In genomic region chr19:2774953-2775555, GRCh38 we compare ENCODE assay signal across 9 cellular contexts. TPM values are rescaled to one million over a fixed set of nuclear protein-coding genes. Genes with fewer than 3 reads are reported as not detected.
DNase-seq lines count a peak whose midpoint lies in the region; ATAC-seq and TF ChIP-seq lines count a peak whose summit lies in the region.
"Had no signal": no experiment of that assay in that cellular context is flagged by ENCODE, and none has a peak within 500 bp of the region (broad histone marks: within the 10 kb centered on the region; RNA-seq: fewer than 3 reads in every experiment).

No MANE protein-coding gene starts in this region.

- H3K9me3 ChIP-seq in H9 (ENCODE audit: control insufficient read depth, low read depth, low read length) (no peaks in the 10 kb centered on the region), right atrium auricular region (no peaks in the 10 kb centered on the region), sigmoid colon (no peaks in the 10 kb centered on the region)

- H3K23me2 ChIP-seq in H9 (ENCODE audit: insufficient read length, low read depth, low read length, poor library complexity, severe bottlenecking), result no peaks in the 10 kb centered on the region

- no peak overlapping the region for H4K8ac ChIP-seq in H9 (replicated peaks; ENCODE audit: insufficient read length, low read depth, low read length)

- H3K79me2 ChIP-seq in H9 (ENCODE audit: insufficient read depth, low read length), result peaks cover 76% of the 10 kb centered on the region

- TF ChIP-seq POLR2A in sigmoid colon (IDR thresholded peaks at IDR 0.05), result no peak

- ATAC-seq in activated naive CD4-positive, alpha-beta T cell treated with anti-CD3 and anti-CD28 coated beads, Interleukin-2, amount 50 U/mL, for 72 hours, result no peak

- no peak for TF ChIP-seq EP300 in sigmoid colon (IDR thresholded peaks at IDR 0.05)

- no peak overlapping the region for H3K9ac ChIP-seq in H9 (ENCODE audit: extremely low read depth, insufficient read length, low read length)

- H4K20me1 ChIP-seq in H9 (ENCODE audit: control insufficient read depth, insufficient read depth, insufficient read length), result no peaks in the 10 kb centered on the region

- H2AFZ ChIP-seq in H9 (ENCODE audit: low read length), result no peak overlapping the region

- no peaks in the 10 kb centered on the region for H3K27me3 Mint-ChIP-seq in H9 (ENCODE audit: low read depth)

- no peak overlapping the region for H3K4me2 ChIP-seq in H9 (ENCODE audit: insufficient read depth, insufficient read length, low read length)

- H3K4me1 Mint-ChIP-seq in H9, result no peaks in the 10 kb centered on the region; a peak in 1 of 4 replicates

- no peak overlapping the region for H3K18ac ChIP-seq in H9 (ENCODE audit: insufficient read length, low read depth, low read length)

- no peaks in the 10 kb centered on the region for H3K9me3 Mint-ChIP-seq in H9
- H3K9me3 Mint-ChIP-seq in activated naive CD4-positive, alpha-beta T cell treated with anti-CD3 and anti-CD28 coated beads, Interleukin-2, amount 50 U/mL, for 72 hours, result no peaks in the 10 kb centered on the region

- H3K27ac Mint-ChIP-seq in H9, result peak overlapping the region; percentile 9 to 69 (median 38); a peak in 2 of 7 replicates
- peak overlapping the region; percentile 86 to 97 for H3K27ac Mint-ChIP-seq in activated naive CD4-positive, alpha-beta T cell treated with anti-CD3 and anti-CD28 coated beads, Interleukin-2, amount 50 U/mL, for 72 hours

- H3K4me3 ChIP-seq in right atrium auricular region, result peak overlapping the region in 1 of 2 donors; percentile 39
- no peak overlapping the region for H3K4me3 ChIP-seq in sigmoid colon

- H3K79me1 ChIP-seq in H9 (ENCODE audit: insufficient read depth, low read depth, low read length, poor library complexity, severe bottlenecking), result peaks cover 13% of the 10 kb centered on the region

- DNase-seq in H9 (no peak), right atrium auricular region (ENCODE audit: low spot score) (peak; percentile 66), sigmoid colon (no peak), NCI-H226 (no peak), NCI-H2081 treated with DMSO at 0.1 percent for 48 hours (lab: John Stamatoyannopoulos, UW) (no peak), activated gamma-delta T cell treated with Interleukin-2 at 50 U/mL for 16 hours (no peak)
- no peak for DNase-seq in activated naive CD4-positive, alpha-beta T cell treated with anti-CD3 and anti-CD28 coated beads, Interleukin-2, amount 50 U/mL, for 72 hours (ENCODE audit: low spot score in 2 of 2)
- DNase-seq in effector CD8-positive, alpha-beta T cell (lab: John Stamatoyannopoulos, UW), result no peak
- DNase-seq: midbrain had no signal

- no peaks in the 10 kb centered on the region for H3K4me1 ChIP-seq in H9 (ENCODE audit: insufficient read depth, low read length)
- peaks cover 0 to 65% of the 10 kb centered on the region in 2 donors for H3K4me1 ChIP-seq in right atrium auricular region
- H3K4me1 ChIP-seq in sigmoid colon, result peaks cover 0 to 61% (median 47%) of the 10 kb centered on the region in 4 donors

- H2AK5ac ChIP-seq in H9 (ENCODE audit: insufficient read length, low read length), result no peak overlapping the region

- H3K36me3 Mint-ChIP-seq in H9 (ENCODE audit: insufficient read depth in 1 of 3, low read depth in 3 of 3), result peaks cover 5 to 21% (median 17%) of the 10 kb centered on the region in 3 experiments; a peak in 6 of 7 replicates
- peaks cover 0 to 18% of the 10 kb centered on the region in 2 donors for H3K36me3 Mint-ChIP-seq in activated naive CD4-positive, alpha-beta T cell treated with anti-CD3 and anti-CD28 coated beads, Interleukin-2, amount 50 U/mL, for 72 hours

- no peak overlapping the region for H3K4ac ChIP-seq in H9 (ENCODE audit: low read depth, low read length)

- H2BK5ac ChIP-seq in H9 (ENCODE audit: insufficient read length, low read length), result no peak overlapping the region

- H4K91ac ChIP-seq in H9 (ENCODE audit: insufficient read length, low read depth, low read length), result no peak overlapping the region

- no peak overlapping the region for H3K23ac ChIP-seq in H9 (ENCODE audit: insufficient read length, low read depth, low read length)

- no peaks in the 10 kb centered on the region for H3K27me3 ChIP-seq in H9 (ENCODE audit: insufficient read depth, low read length)
- no peaks in the 10 kb centered on the region for H3K27me3 ChIP-seq in right atrium auricular region
- no peaks in the 10 kb centered on the region for H3K27me3 ChIP-seq in sigmoid colon

- no peak overlapping the region for H3K56ac ChIP-seq in H9 (ENCODE audit: insufficient read length, low read depth, low read length)

- H3K14ac ChIP-seq in H9 (ENCODE audit: insufficient read depth, low read length), result no peak overlapping the region

- H3K27ac ChIP-seq in H9 (ENCODE audit: insufficient read length, low read depth, low read length), result no peak overlapping the region
- peak overlapping the region; percentile 58 to 83 for H3K27ac ChIP-seq in right atrium auricular region
- H3K27ac ChIP-seq in sigmoid colon, result peak overlapping the region; percentile 48 to 70 (median 55)

- H2BK20ac ChIP-seq in H9 (ENCODE audit: low read depth, low read length, poor library complexity, severe bottlenecking), result no peak overlapping the region

- TF ChIP-seq CTCF in H9 (conservative IDR thresholded peaks at IDR 0.05), result no peak
- no peak for TF ChIP-seq CTCF in right atrium auricular region (IDR thresholded peaks at IDR 0.05)
- no peak for TF ChIP-seq CTCF in sigmoid colon (IDR thresholded peaks at IDR 0.05)

- no peak overlapping the region for H2BK12ac ChIP-seq in H9 (ENCODE audit: insufficient read length, low read depth, low read length)

- WGBS in H9 (ENCODE audit: extremely low coverage, insufficient read length, low lambda C conversion rate), result no CpG with 5 or more reads among the region's 24 CpGs
- WGBS in sigmoid colon, 2 donors, result 85 to 88% methylated on average over 24 of the region's 24 CpGs

- H3K4me3 Mint-ChIP-seq in H9, result no peak overlapping the region

- H3T11ph ChIP-seq in H9 (ENCODE audit: low read length), result no peak overlapping the region

- intact Hi-C loops in sigmoid colon (cut with DNase I), result no loop called here

- H4K5ac ChIP-seq in H9 (ENCODE audit: insufficient read length, low read depth, low read length), result no peak overlapping the region

- H2BK120ac ChIP-seq in H9 (ENCODE audit: low read depth, low read length, poor library complexity, severe bottlenecking), result no peak overlapping the region

- no peak overlapping the region for H2BK15ac ChIP-seq in H9 (ENCODE audit: low read depth, low read length)

- H3K36me3 ChIP-seq in right atrium auricular region (no peaks in the 10 kb centered on the region), sigmoid colon (no peaks in the 10 kb centered on the region)

RNA-seq across cellular contexts. Expression of gene SGTA, which starts 8.0 kb away (rescaled TPM):
- total RNA-seq in H9 (2021) (102 TPM in 2 replicates), right atrium auricular region (10 to 100 TPM; 52.3 to 60.9 TPM), sigmoid colon (10 to 100 TPM; 42.5 to 48.1 (median 45.2) TPM)
- total RNA-seq in activated naive CD4-positive, alpha-beta T cell treated with anti-CD3 and anti-CD28 coated beads, Interleukin-2, amount 50 U/mL, for 72 hours, result 10 to 100 TPM; 48.7 to 54.4 TPM
- polyA plus RNA-seq in sigmoid colon, result 10 to 100 TPM; 51.1 to 80.7 (median 55.0) TPM

RNA-seq across cellular contexts. Expression of gene THOP1, which starts 10.2 kb away (rescaled TPM):
- total RNA-seq in H9 (2021) (150 and 153 TPM in 2 replicates), right atrium auricular region (10 to 100 TPM; 33.9 to 45.8 TPM), sigmoid colon (10 to 100 TPM; 23.2 to 61.8 (median 33.9) TPM)
- 100 to 1,000 TPM in 1 of 2 donors, 10 to 100 TPM in 1; 40.5 to 145 TPM for total RNA-seq in activated naive CD4-positive, alpha-beta T cell treated with anti-CD3 and anti-CD28 coated beads, Interleukin-2, amount 50 U/mL, for 72 hours
- polyA plus RNA-seq in sigmoid colon, result 10 to 100 TPM; 30.0 to 97.0 (median 51.1) TPM

RNA-seq across cellular contexts. Expression of gene SLC39A3, which starts 35.2 kb away (rescaled TPM):
- total RNA-seq in H9 (2021) (32.4 and 33.8 TPM in 2 replicates), right atrium auricular region (10 to 100 TPM; 22.9 to 38.0 TPM), sigmoid colon (10 to 100 TPM; 15.5 to 21.7 (median 17.5) TPM)
- 10 to 100 TPM; 24.8 to 27.3 TPM for total RNA-seq in activated naive CD4-positive, alpha-beta T cell treated with anti-CD3 and anti-CD28 coated beads, Interleukin-2, amount 50 U/mL, for 72 hours
- polyA plus RNA-seq in sigmoid colon, result 10 to 100 TPM in 1 of 3 donors, 1 to 10 TPM in 2; 7.2 to 35.4 (median 7.4) TPM

RNA-seq across cellular contexts. Expression of gene ZNF554, which starts 44.6 kb away (rescaled TPM):
- total RNA-seq in H9 (2021), result 5.9 and 6.6 TPM in 2 replicates
- total RNA-seq in activated naive CD4-positive, alpha-beta T cell treated with anti-CD3 and anti-CD28 coated beads, Interleukin-2, amount 50 U/mL, for 72 hours, result 1 to 10 TPM in 1 of 2 donors, under 1 TPM in 1; 0.77 to 1.8 TPM
- 1 to 10 TPM; 3.5 to 6.0 TPM for total RNA-seq in right atrium auricular region
- 1 to 10 TPM; 3.3 to 8.1 (median 4.2) TPM for total RNA-seq in sigmoid colon
- polyA plus RNA-seq in sigmoid colon, result 1 to 10 TPM; 1.2 to 2.5 (median 2.4) TPM

RNA-seq across cellular contexts. Expression of gene DIRAS1, which starts 53.9 kb away (rescaled TPM):
- total RNA-seq in H9 (2021) (7.8 and 9.7 TPM in 2 replicates), right atrium auricular region (10 to 100 TPM; 36.5 to 58.0 TPM), sigmoid colon (1 to 10 TPM in 2 of 4 donors, under 1 TPM in 2; 0.33 to 2.2 (median 1.2) TPM)
- total RNA-seq in activated naive CD4-positive, alpha-beta T cell treated with anti-CD3 and anti-CD28 coated beads, Interleukin-2, amount 50 U/mL, for 72 hours, result under 1 TPM; 0.11 to 0.72 TPM
- 1 to 10 TPM in 2 of 3 donors, under 1 TPM in 1; 0.60 to 1.6 (median 1.6) TPM for polyA plus RNA-seq in sigmoid colon
